ENCODE assay signal across 15 cellular contexts in the genomic region with DNA sequence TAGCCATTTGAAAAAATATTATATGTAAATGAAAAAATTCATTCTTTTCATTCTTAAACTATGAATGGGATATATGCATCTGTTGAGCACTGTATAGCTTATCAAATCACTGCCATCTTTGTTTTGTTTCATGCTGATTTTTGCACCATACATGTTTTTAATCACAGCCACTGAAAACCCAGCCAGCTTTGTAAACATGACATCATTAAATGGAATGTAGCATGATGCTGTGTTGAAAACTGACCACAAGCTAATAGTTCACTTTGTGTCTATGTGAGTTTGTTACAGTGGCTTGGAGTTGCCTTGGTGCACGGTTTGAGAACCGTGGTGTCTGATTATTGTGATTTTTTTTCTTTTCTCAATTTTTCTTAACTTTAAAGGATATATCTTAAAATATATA.
DNase-seq lines count a peak whose midpoint lies in the region; ATAC-seq and TF ChIP-seq lines count a peak whose summit lies in the region.
"Had no signal": no experiment of that assay in that cellular context is flagged by ENCODE, and none has a peak within 500 bp of the region (broad histone marks: within the 10 kb centered on the region; RNA-seq: fewer than 3 reads in every experiment).

No MANE protein-coding gene starts in this region.

- H3K79me2 ChIP-seq in mammary epithelial cell (ENCODE audit: insufficient read depth, low read length), result no peaks in the 10 kb centered on the region

- H3K27ac ChIP-seq in IMR-90 (ENCODE audit: insufficient read depth, low read length) (peak overlapping the region; percentile 46; the same call in 1 of the 2 replicates), mammary epithelial cell (ENCODE audit: insufficient read depth, low read depth, low read length) (no peak overlapping the region)
- H3K27ac ChIP-seq: BLaER1 had no signal

- CTCF ChIA-PET in IMR-90 (lab: Yijun Ruan, JAX), result interaction anchor here (0.5 kb wide), 1 partner anchor 34 kb away, joined by 5 read pairs; no protein-coding TSS in a partner anchor
- CTCF ChIA-PET in mammary epithelial cell (lab: Charles Lee; ENCODE audit: low non-redundant PET), result no interaction called here
- CTCF ChIA-PET in GM10248 (lab: Yijun Ruan, JAX), result interaction anchor here (1.4 kb wide), 1 partner anchor 17 kb away, joined by 3 read pairs; no protein-coding TSS in a partner anchor

- no peak overlapping the region for H4K91ac ChIP-seq in IMR-90 (ENCODE audit: insufficient read depth, low read depth, low read length)

- POLR2A ChIA-PET in IMR-90 (lab: Charles Lee; ENCODE audit: unreplicated experiment) (no interaction called here), GM10248 (lab: Yijun Ruan, JAX) (no interaction called here)

- H3K4me3 ChIP-seq in IMR-90 (ENCODE audit: insufficient read depth, low read depth, low read length), result no peak overlapping the region
- no peak overlapping the region for H3K4me3 ChIP-seq in mammary epithelial cell (replicated peaks in 1 of 3; ENCODE audit: insufficient read depth in 1 of 3, low read depth in 2 of 3, low read length in 3 of 3)
- H3K4me3 ChIP-seq: BLaER1 had no signal

- H2AFZ ChIP-seq in IMR-90 (replicated peaks; ENCODE audit: low read length, poor library complexity), result no peak overlapping the region
- no peak overlapping the region for H2AFZ ChIP-seq in mammary epithelial cell (ENCODE audit: low read depth, low read length)

- no peaks in the 10 kb centered on the region for H3K27me3 Mint-ChIP-seq in activated T-cell treated with anti-CD3 and anti-CD28 coated beads, Interleukin-2, amount 50 U/mL, for 24 hours
- no peaks in the 10 kb centered on the region for H3K27me3 Mint-ChIP-seq in activated T-cell treated with anti-CD3 and anti-CD28 coated beads, Interleukin-2, amount 50 U/mL, for 72 hours (ENCODE audit: low read depth)
- H3K27me3 Mint-ChIP-seq: IgD-negative memory B cell had no signal

- no peak overlapping the region for H3K18ac ChIP-seq in IMR-90 (ENCODE audit: low read depth, low read length)

- no peak overlapping the region for H2AK5ac ChIP-seq in IMR-90 (ENCODE audit: low read depth, low read length)

- DNase-seq in AG08395 (ENCODE audit: low spot score), result peak; percentile 78
- DNase-seq in IMR-90, result peak; percentile 92
- peak; percentile 59 for DNase-seq in mammary epithelial cell
- DNase-seq in kidney tubule cell (ENCODE audit: low spot score), result peak; percentile 77
- DNase-seq in DMS79 treated with DMSO at 0.1 percent for 48 hours (lab: John Stamatoyannopoulos, UW), result no peak
- DNase-seq in GM10248 (ENCODE audit: extremely low spot score), result no peak
- no peak for DNase-seq in activated T-cell treated with anti-CD3 and anti-CD28 coated beads, Interleukin-2, amount 50 U/mL, for 24 hours
- DNase-seq in activated T-cell treated with anti-CD3 and anti-CD28 coated beads, Interleukin-2, amount 50 U/mL, for 72 hours, result no peak
- DNase-seq: activated naive CD4-positive, alpha-beta T cell treated with anti-CD3 and anti-CD28 coated beads, Interleukin-2, amount 50 U/mL, for 16 hours; effector memory CD4-positive, alpha-beta T cell; NCI-H187 treated with DMSO at 0.1 percent for 48 hours; right cardiac atrium; T-helper 2 cell had no signal

- no peak overlapping the region for H3K9ac ChIP-seq in IMR-90 (ENCODE audit: low read depth, low read length)
- H3K9ac ChIP-seq in mammary epithelial cell (ENCODE audit: insufficient read depth, low read length), result no peak overlapping the region
- H3K9ac ChIP-seq: BLaER1 had no signal

- no peak overlapping the region; the same call in 1 of the 2 replicates for H2BK120ac ChIP-seq in IMR-90 (ENCODE audit: low read depth, low read length)

- no peak for TF ChIP-seq RAD21 in IMR-90 (IDR thresholded peaks at IDR 0.05; ENCODE audit: low read length)

- peaks cover 30% of the 10 kb centered on the region for H3K36me3 Mint-ChIP-seq in activated T-cell treated with anti-CD3 and anti-CD28 coated beads, Interleukin-2, amount 50 U/mL, for 24 hours (ENCODE audit: low read depth)
- H3K36me3 Mint-ChIP-seq in activated T-cell treated with anti-CD3 and anti-CD28 coated beads, Interleukin-2, amount 50 U/mL, for 72 hours (ENCODE audit: insufficient read depth in 2 of 2), result peaks cover 0 to 5% of the 10 kb centered on the region in 2 donors

- no peaks in the 10 kb centered on the region for H4K20me1 ChIP-seq in IMR-90 (ENCODE audit: insufficient read depth, low read length)
- no peaks in the 10 kb centered on the region for H4K20me1 ChIP-seq in mammary epithelial cell (ENCODE audit: insufficient read depth, low read length)
- H4K20me1 ChIP-seq: BLaER1 had no signal

- H3K79me1 ChIP-seq in IMR-90 (ENCODE audit: low read depth in 1 of 2, low read length in 2 of 2), result peaks cover 0 to 5% of the 10 kb centered on the region in 2 experiments; a peak in 1 of 4 replicates

- H3K36me3 ChIP-seq in IMR-90 (ENCODE audit: control insufficient read depth, insufficient read depth, low read length), result no peaks in the 10 kb centered on the region
- peaks cover 4% of the 10 kb centered on the region for H3K36me3 ChIP-seq in mammary epithelial cell (ENCODE audit: insufficient read depth, low read length)

- no peak overlapping the region for H3K56ac ChIP-seq in IMR-90 (ENCODE audit: extremely low read depth, insufficient read depth, low read length)

- H3K4me1 Mint-ChIP-seq in activated T-cell treated with anti-CD3 and anti-CD28 coated beads, Interleukin-2, amount 50 U/mL, for 24 hours (ENCODE audit: low read depth), result no peaks in the 10 kb centered on the region
- no peaks in the 10 kb centered on the region for H3K4me1 Mint-ChIP-seq in activated T-cell treated with anti-CD3 and anti-CD28 coated beads, Interleukin-2, amount 50 U/mL, for 72 hours (ENCODE audit: low read depth)
- H3K4me1 Mint-ChIP-seq: IgD-negative memory B cell had no signal

- H3K27me3 ChIP-seq in IMR-90 (ENCODE audit: control insufficient read depth, insufficient read depth, low read length), result no peaks in the 10 kb centered on the region
- no peaks in the 10 kb centered on the region for H3K27me3 ChIP-seq in mammary epithelial cell (ENCODE audit: insufficient read depth, low read length)
- H3K27me3 ChIP-seq: BLaER1 had no signal

- dilution Hi-C loops in IMR-90 (cut with HindIII; ENCODE audit: low sequenced_read_pairs, unreplicated experiment), result no loop called here
- dilution Hi-C loops in mammary epithelial cell (cut with HindIII; ENCODE audit: low sequenced_read_pairs), result no loop called here

- H3K23ac ChIP-seq in IMR-90 (ENCODE audit: low read depth, low read length), result no peak overlapping the region

- TF ChIP-seq CTCF in IMR-90 (conservative IDR thresholded peaks at IDR 0.05; ENCODE audit: low read depth, low read length) (no peak), mammary epithelial cell (conservative IDR thresholded peaks at IDR 0.05 in 1 of 2, IDR thresholded peaks at IDR 0.05 in 1 of 2; ENCODE audit: extremely low read depth in 1 of 2, insufficient read depth in 1 of 2, low read depth in 1 of 2, low read length in 2 of 2) (no peak), GM10248 (IDR thresholded peaks at IDR 0.05; ENCODE audit: control extremely low read depth, extremely low read depth, low read depth, missing control alignments) (no peak)

- TF ChIP-seq POLR2A in IMR-90 (IDR thresholded peaks at IDR 0.05; ENCODE audit: low read depth, low read length), result no peak

- H3K9me1 ChIP-seq in IMR-90 (ENCODE audit: insufficient read depth, low read length), result peaks cover 12% of the 10 kb centered on the region

- H3K9me3 ChIP-seq in IMR-90 (ENCODE audit: control insufficient read depth, insufficient read depth, low read length), result no peaks in the 10 kb centered on the region
- no peaks in the 10 kb centered on the region for H3K9me3 ChIP-seq in mammary epithelial cell (replicated peaks; ENCODE audit: insufficient read depth, low read length)
- H3K9me3 ChIP-seq: BLaER1 had no signal

- no peak overlapping the region for H4K8ac ChIP-seq in IMR-90 (ENCODE audit: low read depth in 2 of 2, low read length in 2 of 2)

- no TSS peak for BruUV-seq in IMR-90 (replicated peaks; lab: Mats Ljungman, UMichigan)
- no TSS peak for BruUV-seq in mammary epithelial cell (replicated peaks; lab: Mats Ljungman, UMichigan)

- WGBS in IMR-90 (ENCODE audit: extremely low coverage in 2 of 2, insufficient read length in 1 of 2), 2 experiments, result no CpG with 5 or more reads among the region's 2 CpGs
- 94% methylated on average over 2 of the region's 2 CpGs for WGBS in mammary epithelial cell (ENCODE audit: low coverage, missing lambda C conversion rate)

- intact Hi-C loops in IMR-90 (cut with micrococcal nuclease), result no loop called here
- intact Hi-C loops in mammary epithelial cell (cut with micrococcal nuclease), result no loop called here

- H3K4me1 ChIP-seq in IMR-90 (ENCODE audit: control insufficient read depth, insufficient read depth, low read length) (peaks cover 3% of the 10 kb centered on the region; the same call in 1 of the 2 replicates), mammary epithelial cell (ENCODE audit: insufficient read depth, low read length) (peaks cover 5% of the 10 kb centered on the region)

- H2AK9ac ChIP-seq in IMR-90 (replicated peaks; ENCODE audit: low read depth, low read length, poor library complexity), result no peak overlapping the region

- no peak overlapping the region; the same call in 1 of the 2 replicates for H4K5ac ChIP-seq in IMR-90 (ENCODE audit: low read depth, low read length)

- no peak overlapping the region for H3K4me3 Mint-ChIP-seq in activated T-cell treated with anti-CD3 and anti-CD28 coated beads, Interleukin-2, amount 50 U/mL, for 24 hours
- H3K4me3 Mint-ChIP-seq in activated T-cell treated with anti-CD3 and anti-CD28 coated beads, Interleukin-2, amount 50 U/mL, for 72 hours, result no peak overlapping the region
- H3K4me3 Mint-ChIP-seq: IgD-negative memory B cell had no signal

- in situ Hi-C loops in IMR-90 (cut with MboI; ENCODE audit: low sequenced_read_pairs), result no loop called here
- in situ Hi-C loops in mammary epithelial cell (cut with MboI; ENCODE audit: low sequenced_read_pairs in 2 of 2), result no loop called here

- H3K27ac Mint-ChIP-seq in activated T-cell treated with anti-CD3 and anti-CD28 coated beads, Interleukin-2, amount 50 U/mL, for 24 hours, result no peak overlapping the region
- no peak overlapping the region for H3K27ac Mint-ChIP-seq in activated T-cell treated with anti-CD3 and anti-CD28 coated beads, Interleukin-2, amount 50 U/mL, for 72 hours
- H3K27ac Mint-ChIP-seq: IgD-negative memory B cell had no signal

- no peaks in the 10 kb centered on the region for H3K9me3 Mint-ChIP-seq in activated T-cell treated with anti-CD3 and anti-CD28 coated beads, Interleukin-2, amount 50 U/mL, for 24 hours
- no peaks in the 10 kb centered on the region for H3K9me3 Mint-ChIP-seq in activated T-cell treated with anti-CD3 and anti-CD28 coated beads, Interleukin-2, amount 50 U/mL, for 72 hours
- H3K9me3 Mint-ChIP-seq: IgD-negative memory B cell had no signal

- H3K4me2 ChIP-seq in IMR-90 (ENCODE audit: low read depth, low read length) (no peak overlapping the region), mammary epithelial cell (ENCODE audit: insufficient read depth, low read depth, low read length) (no peak overlapping the region)
- H3K4me2 ChIP-seq: BLaER1 had no signal

- peak overlapping the region; percentile 24; the same call in 1 of the 2 replicates for H2BK20ac ChIP-seq in IMR-90 (ENCODE audit: low read depth, low read length)

- H3K4ac ChIP-seq in IMR-90 (ENCODE audit: low read depth, low read length), result no peak overlapping the region

- H2BK5ac ChIP-seq in IMR-90 (ENCODE audit: low read depth, low read length, poor library complexity, severe bottlenecking), result no peak overlapping the region

- ATAC-seq in IMR-90 (ENCODE audit: low read depth), result peak; percentile 84
- ATAC-seq in activated T-cell treated with anti-CD3 and anti-CD28 coated beads, Interleukin-2, amount 50 U/mL, for 72 hours (replicated peaks in 1 of 2), result no peak

- peak overlapping the region; percentile 19; the same call in 1 of the 2 replicates for H3K14ac ChIP-seq in IMR-90 (replicated peaks; ENCODE audit: low read depth, low read length)

- H2BK15ac ChIP-seq in IMR-90 (ENCODE audit: low read depth, low read length), result no peak overlapping the region

Comparison
In these comparisons a context has a peak if more than half of its experiments do, and no peak if none do; other contexts are left out.
1. DNase-seq: peak in AG08395 (single experiment), IMR-90 (single experiment), mammary epithelial cell (single experiment) and kidney tubule cell (single experiment); none in DMS79 treated with DMSO at 0.1 percent for 48 hours (single experiment), GM10248 (single experiment), activated T-cell treated with anti-CD3 and anti-CD28 coated beads, Interleukin-2, amount 50 U/mL, for 24 hours (single experiment) and activated T-cell treated with anti-CD3 and anti-CD28 coated beads, Interleukin-2, amount 50 U/mL, for 72 hours (0 of 2).